ENCODE assay signal across 1 cellular context in genomic region chr16:51562896-51563295, GRCh38.
TF ChIP-seq lines count a peak whose summit lies in the region.

No MANE protein-coding gene starts in this region.

TF ChIP-seq in H1, 55 proteins besides CTCF, POLR2A, EP300 and RAD21 (continued from another document):
- TF ChIP-seq E2F6 (IDR thresholded peaks at IDR 0.05) (no peak), YY1 (IDR thresholded peaks at IDR 0.05; ENCODE audit: low read depth, low read length) (no peak), KDM4A (IDR thresholded peaks at IDR 0.05; ENCODE audit: low read depth, low read length, severe bottlenecking) (no peak), HDAC6 (IDR thresholded peaks at IDR 0.05; ENCODE audit: low read depth, low read length) (no peak), EGR1 (IDR thresholded peaks at IDR 0.05; ENCODE audit: borderline replicate concordance, low read depth, low read length) (no peak), TAF7 (optimal IDR thresholded peaks at IDR 0.05; ENCODE audit: borderline replicate concordance, low read depth, low read length) (no peak), SP1 (IDR thresholded peaks at IDR 0.05; ENCODE audit: low read depth, low read length) (no peak), POLR2AphosphoS5 (IDR thresholded peaks at IDR 0.05; ENCODE audit: low read depth, low read length) (no peak)
